In the genomic region with DNA sequence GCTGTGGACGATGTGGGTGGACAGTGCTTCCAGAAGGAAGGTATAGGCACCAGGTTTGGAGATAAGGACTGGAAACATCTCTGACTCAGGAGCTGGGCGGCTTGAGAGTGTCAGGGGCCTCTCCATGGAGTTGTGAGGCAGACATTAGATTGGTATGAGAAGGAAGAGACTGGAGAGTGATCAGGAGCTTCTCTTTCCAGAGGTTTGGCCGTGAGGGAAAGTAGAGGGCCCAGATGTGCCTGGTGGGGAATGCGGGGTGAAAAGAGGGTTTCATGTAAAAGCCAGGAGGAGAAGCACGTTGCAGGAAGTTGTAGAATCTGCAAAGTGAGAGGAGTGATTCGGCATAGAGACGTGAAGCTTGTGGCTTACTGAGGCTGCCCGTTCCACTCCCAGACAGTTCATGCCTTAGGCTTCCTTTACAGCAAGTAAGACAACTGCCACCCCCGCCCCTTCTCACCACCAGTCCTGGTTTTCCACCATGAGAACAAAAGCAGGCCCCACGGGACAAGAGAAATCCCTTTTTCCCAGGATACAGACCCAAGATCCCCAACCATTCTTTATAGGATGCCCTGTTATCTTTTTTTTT, we compare ENCODE assay signal across 23 cellular contexts.
"Had no signal": no experiment of that assay in that cellular context is flagged by ENCODE, and none has a peak within 500 bp of the region (broad histone marks: within the 10 kb centered on the region; RNA-seq: fewer than 3 reads in every experiment).

No MANE protein-coding gene starts in this region.

- H3K4me3 ChIP-seq: adrenal gland, SK-N-MC had no signal

- ATAC-seq: activated T-cell treated with anti-CD3 and anti-CD28 coated beads, Interleukin-2, amount 50 U/mL, for 4 hours; Right ventricle myocardium inferior; T-cell had no signal

- H3K9me3 Mint-ChIP-seq: activated CD4-positive, alpha-beta memory T cell treated with anti-CD3 and anti-CD28 coated beads for 36 hours; activated CD4-positive, alpha-beta T cell treated with anti-CD3 and anti-CD28 coated beads, Interleukin-2, amount 10 ng/mL, durations not matched to agents 7 days and 5 days; activated naive CD8-positive, alpha-beta T cell treated with anti-CD3 and anti-CD28 coated beads, Interleukin-2, amount 10 ng/mL, durations not matched to agents 7 days and 5 days; activated T-cell treated with anti-CD3 and anti-CD28 coated beads, Interleukin-2, amount 50 U/mL, for 4 hours; T-cell had no signal

- DNase-seq: activated CD4-positive, alpha-beta memory T cell treated with anti-CD3 and anti-CD28 coated beads for 36 hours; activated CD4-positive, alpha-beta T cell treated with anti-CD3 and anti-CD28 coated beads, Interleukin-2, amount 10 ng/mL, durations not matched to agents 7 days and 5 days; activated CD4-positive, CD25-positive, alpha-beta regulatory T cell; activated CD8-positive, alpha-beta memory T cell treated with anti-CD3 and anti-CD28 coated beads for 24 hours; activated naive CD4-positive, alpha-beta T cell treated with anti-CD3 and anti-CD28 coated beads, Interleukin-2, amount 50 U/mL, for 16 hours; activated naive CD8-positive, alpha-beta T cell treated with anti-CD3 and anti-CD28 coated beads, Interleukin-2, amount 10 ng/mL, durations not matched to agents 7 days and 5 days; activated T-cell treated with anti-CD3 and anti-CD28 coated beads, Interleukin-2, amount 50 U/mL, for 4 hours; adrenal gland; anterior cingulate cortex; IMR-90; KG1; NCI-H1092; NCI-H1417; NCI-H1930; NCI-H345; NCI-H510A; NCI-H526 treated with DMSO at 0.1 percent for 48 hours; NCI-H82; T-cell; T-helper 2 cell; T1000 had no signal

- H3K4me1 Mint-ChIP-seq: activated CD4-positive, alpha-beta T cell treated with anti-CD3 and anti-CD28 coated beads, Interleukin-2, amount 10 ng/mL, durations not matched to agents 7 days and 5 days; activated naive CD8-positive, alpha-beta T cell treated with anti-CD3 and anti-CD28 coated beads, Interleukin-2, amount 10 ng/mL, durations not matched to agents 7 days and 5 days had no signal

- H3K27me3 Mint-ChIP-seq: activated CD4-positive, alpha-beta memory T cell treated with anti-CD3 and anti-CD28 coated beads for 36 hours; activated CD4-positive, alpha-beta T cell treated with anti-CD3 and anti-CD28 coated beads, Interleukin-2, amount 10 ng/mL, durations not matched to agents 7 days and 5 days had no signal

- H3K36me3 ChIP-seq: adrenal gland had no signal

- H3K27ac ChIP-seq: adrenal gland, SK-N-MC had no signal

- H3K4me1 ChIP-seq: adrenal gland had no signal

- H3K9me3 ChIP-seq: adrenal gland had no signal

- H3K4me3 Mint-ChIP-seq: activated CD4-positive, alpha-beta memory T cell treated with anti-CD3 and anti-CD28 coated beads for 36 hours; activated CD4-positive, alpha-beta T cell treated with anti-CD3 and anti-CD28 coated beads, Interleukin-2, amount 10 ng/mL, durations not matched to agents 7 days and 5 days; activated naive CD8-positive, alpha-beta T cell treated with anti-CD3 and anti-CD28 coated beads, Interleukin-2, amount 10 ng/mL, durations not matched to agents 7 days and 5 days; activated T-cell treated with anti-CD3 and anti-CD28 coated beads, Interleukin-2, amount 50 U/mL, for 4 hours; T-cell had no signal

- H3K27ac Mint-ChIP-seq: activated CD4-positive, alpha-beta memory T cell treated with anti-CD3 and anti-CD28 coated beads for 36 hours; activated CD4-positive, alpha-beta T cell treated with anti-CD3 and anti-CD28 coated beads, Interleukin-2, amount 10 ng/mL, durations not matched to agents 7 days and 5 days; activated naive CD8-positive, alpha-beta T cell treated with anti-CD3 and anti-CD28 coated beads, Interleukin-2, amount 10 ng/mL, durations not matched to agents 7 days and 5 days; T-cell had no signal

- H3K36me3 Mint-ChIP-seq: activated CD4-positive, alpha-beta memory T cell treated with anti-CD3 and anti-CD28 coated beads for 36 hours; activated naive CD8-positive, alpha-beta T cell treated with anti-CD3 and anti-CD28 coated beads, Interleukin-2, amount 10 ng/mL, durations not matched to agents 7 days and 5 days; T-cell had no signal
